In the genomic region with DNA sequence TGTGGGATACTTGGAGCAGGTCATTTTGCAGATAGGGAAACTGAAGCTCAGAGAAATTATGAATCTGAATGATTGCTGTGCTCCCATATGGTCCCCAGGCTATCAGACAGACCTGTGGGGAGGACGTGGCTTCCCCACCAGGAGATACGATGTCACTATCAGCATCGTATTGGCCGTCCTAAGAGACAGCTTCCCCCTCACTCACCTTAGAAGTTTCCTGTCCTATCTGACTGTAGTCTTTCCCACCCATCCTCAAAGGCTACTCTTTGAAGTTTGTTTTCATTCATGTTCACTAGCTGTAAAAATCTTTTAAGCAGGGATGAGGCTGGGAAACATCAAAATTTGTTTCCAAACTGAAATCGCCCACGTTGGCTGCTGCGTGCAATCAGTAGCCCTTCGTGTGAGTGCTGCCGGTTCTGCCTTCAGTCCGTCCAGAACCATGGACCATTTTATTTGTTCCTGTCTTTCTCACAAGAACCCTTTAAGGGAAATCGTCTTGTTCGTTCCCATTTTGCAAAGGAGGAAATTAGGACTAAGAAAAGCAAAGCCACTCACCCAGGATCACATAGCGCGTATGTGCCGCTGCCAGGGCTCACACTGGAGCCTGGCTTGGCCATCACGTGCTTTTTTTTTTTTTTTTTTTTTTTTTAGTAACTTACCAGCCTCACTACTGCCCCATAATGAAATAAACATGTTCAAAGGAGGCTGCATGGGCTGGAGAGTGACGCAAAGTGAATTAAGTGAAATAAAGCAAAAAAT, we compare ENCODE assay signal across 7 cellular contexts. TPM values are rescaled to one million over a fixed set of nuclear protein-coding genes. Genes with fewer than 3 reads are reported as not detected.
DNase-seq lines count a peak whose midpoint lies in the region; ATAC-seq, FAIRE-seq and TF ChIP-seq lines count a peak whose summit lies in the region.

No MANE protein-coding gene starts in this region.

- FAIRE-seq in H1 (lab: Jason Lieb, UNC) = no peak

- CTCF ChIA-PET in H1 (lab: Charles Lee; ENCODE audit: partially characterized antibody) = interaction anchor here (0.6 to 2.9 kb wide), 15 partner anchors 10 to 113 kb away, joined by 3 to 17 read pairs (median 4); partner anchors contain the start of gene ORAI1

- no peak for TF ChIP-seq CTCF in H1 (IDR thresholded peaks at IDR 0.05; ENCODE audit: control extremely low read depth in 1 of 3, insufficient read depth in 1 of 3, low read depth in 1 of 3, low read length in 3 of 3)

- peak overlapping the region; percentile 15 for H3K4ac ChIP-seq in H1 (replicated peaks; ENCODE audit: insufficient read length, low read depth, low read length)

- WGBS in H1 (ENCODE audit: extremely low coverage in 1 of 2, insufficient coverage in 1 of 2, insufficient read length in 1 of 2, insufficient replicate concordance in 2 of 2, low coverage in 1 of 2, low lambda C conversion rate in 2 of 2, missing lambda C conversion rate in 1 of 2), 2 experiments = 0% methylated on average over 16 of the region's 17 CpGs; no CpG with 5 or more reads in 1 of the 2 experiments

- H4K8ac ChIP-seq in H1 (ENCODE audit: extremely low read depth, insufficient read depth, low read length) = no peak overlapping the region

- peak overlapping the region; percentile 49 for H2BK120ac ChIP-seq in H1 (replicated peaks; ENCODE audit: low read depth, low read length)

- H3K4me2 ChIP-seq in H1 (ENCODE audit: insufficient read depth in 1 of 2, low read depth in 2 of 2, low read length in 2 of 2) = peak overlapping the region; percentile 93 to 100

- peaks cover 24% of the 10 kb centered on the region for H3K23me2 ChIP-seq in H1 (ENCODE audit: low read depth, low read length)

- no peak overlapping the region for H3K23ac ChIP-seq in H1 (ENCODE audit: insufficient read length)

- H4K91ac ChIP-seq in H1 (replicated peaks; ENCODE audit: insufficient read length, low read length) = peak overlapping the region; percentile 75

- H2AK5ac ChIP-seq in H1 (ENCODE audit: low read depth, low read length) = peak overlapping the region; percentile 57

- TF ChIP-seq RAD21 in H1 (IDR thresholded peaks at IDR 0.05 in 1 of 2, conservative IDR thresholded peaks at IDR 0.05 in 1 of 2; ENCODE audit: low read depth in 2 of 2, low read length in 2 of 2) = no peak

- peak in 1 of 2 experiments; percentile 45; a peak in 2 of 3 replicates for TF ChIP-seq POLR2A in H1 (IDR thresholded peaks at IDR 0.05; ENCODE audit: control extremely low read depth in 1 of 2, low read depth in 2 of 2, low read length in 2 of 2)

- peak overlapping the region; percentile 82 for H3K27ac ChIP-seq in H1 (ENCODE audit: low read depth, low read length)

- peak overlapping the region; percentile 46 for H4K5ac ChIP-seq in H1 (ENCODE audit: insufficient read length, low read depth, low read length)

- H4K20me1 ChIP-seq in H1 (replicated peaks in 1 of 2; ENCODE audit: control insufficient read depth in 1 of 2, insufficient read depth in 2 of 2, low read length in 2 of 2) = no peaks in the 10 kb centered on the region

- no peak for ATAC-seq in HG03280 (IDR thresholded peaks at IDR 0.05; ENCODE audit: unreplicated experiment)
- ATAC-seq in GM21529 (IDR thresholded peaks at IDR 0.05; ENCODE audit: unreplicated experiment) = no peak

- peak overlapping the region; percentile 58 for H2BK5ac ChIP-seq in H1 (ENCODE audit: low read depth, low read length)

- no peak for TF ChIP-seq EP300 in H1 (IDR thresholded peaks at IDR 0.05; ENCODE audit: borderline replicate concordance in 1 of 2, low read depth in 2 of 2, low read length in 2 of 2)

- H3K36me3 ChIP-seq in H1 (ENCODE audit: control insufficient read depth in 2 of 4, insufficient read depth in 4 of 4, low read length in 3 of 4) = no peaks in the 10 kb centered on the region; a peak in 1 of 8 replicates

- peak overlapping the region in 3 of 4 experiments; percentile 46 to 73 (median 72); a peak in 6 of 7 replicates for H3K9ac ChIP-seq in H1 (replicated peaks in 1 of 4; ENCODE audit: extremely low read depth in 1 of 4, low read depth in 3 of 4, low read length in 3 of 4)

- H3K27me3 ChIP-seq in H1 (replicated peaks in 1 of 4; ENCODE audit: control insufficient read depth in 3 of 4, extremely low read depth in 1 of 4, insufficient read depth in 3 of 4, low read length in 3 of 4) = no peaks in the 10 kb centered on the region

- 0 out of 2 replicates have a peak overlapping the region, but pooled peaks have one; percentile 36 for H2BK15ac ChIP-seq in H1 (ENCODE audit: low read length)

- POLR2A ChIA-PET in H1 (lab: Charles Lee; ENCODE audit: partially characterized antibody) = interaction anchor here (0.7 to 31.0 kb wide), 17 partner anchors 8 to 182 kb away, joined by 3 to 793 read pairs (median 6); partner anchors contain the start of genes ORAI1, RNF34 and TMEM120B

- H3K79me2 ChIP-seq in H1 (ENCODE audit: control insufficient read depth in 1 of 2, insufficient read depth in 2 of 2, low read length in 2 of 2) = peaks cover 0 to 62% of the 10 kb centered on the region in 2 experiments; a peak in 2 of 4 replicates

- peaks cover 2% of the 10 kb centered on the region; the same call in 1 of the 2 replicates for H3K79me1 ChIP-seq in H1 (ENCODE audit: low read depth, low read length)

- H3K4me1 ChIP-seq in H1 (replicated peaks in 1 of 4; ENCODE audit: control insufficient read depth in 3 of 4, insufficient read depth in 4 of 4, low read length in 3 of 4) = peaks cover 8 to 19% (median 10%) of the 10 kb centered on the region in 4 experiments; a peak in 6 of 7 replicates

- DNase-seq in H4 (ENCODE audit: low spot score) (peak; percentile 20), RPMI7951 (ENCODE audit: low read depth) (peak; percentile 46), H1 (ENCODE audit: low read depth in 1 of 2, low spot score in 2 of 2) (no peak), myocyte (ENCODE audit: low read depth) (peak; percentile 36)
- DNase-seq in activated effector memory CD4-positive, alpha-beta T cell treated with Interleukin-2 at 50 U/mL for 16 hours = no peak

- no peak overlapping the region for H2BK20ac ChIP-seq in H1 (ENCODE audit: low read length)

- H3K56ac ChIP-seq in H1 (replicated peaks; ENCODE audit: insufficient read length, low read depth, low read length) = peak overlapping the region; percentile 13

- peak overlapping the region; percentile 73 for H3K18ac ChIP-seq in H1 (ENCODE audit: extremely low read depth, low read length)

- H2BK12ac ChIP-seq in H1 (ENCODE audit: low read depth, low read length) = peak overlapping the region; percentile 45; the same call in 1 of the 2 replicates

- H3K4me3 ChIP-seq in H1 (ENCODE audit: extremely low read depth in 1 of 4, insufficient read depth in 2 of 4, low read depth in 3 of 4, low read length in 4 of 4) = peak overlapping the region; percentile 78 to 88 (median 84)

- H2AFZ ChIP-seq in H1 (ENCODE audit: low read length) = no peak overlapping the region

- H3K14ac ChIP-seq in H1 (ENCODE audit: insufficient read length) = no peak overlapping the region

- H3K9me3 ChIP-seq in H1 (ENCODE audit: insufficient read depth in 2 of 2, low read depth in 1 of 2, low read length in 1 of 2) = no peaks in the 10 kb centered on the region

TF ChIP-seq in H1, 55 proteins besides CTCF, POLR2A, EP300 and RAD21 (continues in another document):
- no peak for TF ChIP-seq CEBPB (IDR thresholded peaks at IDR 0.05; ENCODE audit: low read depth, low read length)
- no peak for TF ChIP-seq RBBP5 (IDR thresholded peaks at IDR 0.05; ENCODE audit: borderline replicate concordance, low read depth, low read length)
- no peak for TF ChIP-seq SIRT6 (IDR thresholded peaks at IDR 0.05; ENCODE audit: low read length)
- no peak for TF ChIP-seq CBX5 (IDR thresholded peaks at IDR 0.05; ENCODE audit: low read depth, low read length)
- TF ChIP-seq, protein P1, sequence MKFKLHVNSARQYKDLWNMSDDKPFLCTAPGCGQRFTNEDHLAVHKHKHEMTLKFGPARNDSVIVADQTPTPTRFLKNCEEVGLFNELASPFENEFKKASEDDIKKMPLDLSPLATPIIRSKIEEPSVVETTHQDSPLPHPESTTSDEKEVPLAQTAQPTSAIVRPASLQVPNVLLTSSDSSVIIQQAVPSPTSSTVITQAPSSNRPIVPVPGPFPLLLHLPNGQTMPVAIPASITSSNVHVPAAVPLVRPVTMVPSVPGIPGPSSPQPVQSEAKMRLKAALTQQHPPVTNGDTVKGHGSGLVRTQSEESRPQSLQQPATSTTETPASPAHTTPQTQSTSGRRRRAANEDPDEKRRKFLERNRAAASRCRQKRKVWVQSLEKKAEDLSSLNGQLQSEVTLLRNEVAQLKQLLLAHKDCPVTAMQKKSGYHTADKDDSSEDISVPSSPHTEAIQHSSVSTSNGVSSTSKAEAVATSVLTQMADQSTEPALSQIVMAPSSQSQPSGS (IDR thresholded peaks at IDR 0.05; ENCODE audit: low read length) = peak; percentile 40; the same call in 1 of the 2 replicates
- TF ChIP-seq NANOG (IDR thresholded peaks at IDR 0.05; ENCODE audit: insufficient read depth, low read depth, low read length, poor library complexity, severe bottlenecking) = no peak

RNA-seq across cellular contexts. Expression of gene KDM2B, which starts 1.0 kb away (rescaled TPM):
- 18.4 and 19.7 TPM in 2 replicates for total RNA-seq in H4 (2014; rRNA removed; shearing (Covaris generic))
- 11.5 and 20.1 TPM in 2 replicates for total RNA-seq in RPMI7951 (2014; rRNA removed; shearing (Covaris generic))
- 156 and 162 TPM in 2 replicates for total RNA-seq in H1 (2021; fragmentation: NEBNext Ultra II Directional; extraction: Animal tissue kit (Norgen Biotek cat#: 25700))
- 111 and 167 TPM in 2 replicates for polyA plus RNA-seq in H1 (2011; rRNA removed)
- polyA plus RNA-seq in H1 (2011; cell fraction: cytosol; rRNA removed) = 83.9 TPM
- polyA plus RNA-seq in H1 (2011; cell fraction: nucleus; rRNA removed) = 273 TPM
- 96.2 to 111 TPM (median 103 TPM) in 4 replicates for polyA plus RNA-seq in H1 (2012, experiment 1 of 2)
- 36.6 TPM for polyA plus RNA-seq in H1 (2012, experiment 2 of 2)
- 77.1 TPM for polyA plus RNA-seq in H1 (2013, experiment 1 of 2)
- polyA plus RNA-seq in H1 (2013, experiment 2 of 2) = 72.5 TPM
- polyA minus RNA-seq in H1 (2011; rRNA and poly(A)+ RNA removed) = 262 and 318 TPM in 2 replicates
- polyA minus RNA-seq in H1 (2011; cell fraction: cytosol; rRNA and poly(A)+ RNA removed) = 128 TPM
- 128 TPM for polyA minus RNA-seq in H1 (2011; cell fraction: nucleus; rRNA and poly(A)+ RNA removed)
- total RNA-seq in myocyte = 22.0 and 32.4 TPM in 2 replicates
- polyA plus RNA-seq in myocyte (2012) = 12.2 TPM

RNA-seq across cellular contexts. Expression of gene ORAI1, which starts 44.5 kb away (rescaled TPM):
- total RNA-seq in H4 (2014; rRNA removed; shearing (Covaris generic)) = 4.4 and 8.5 TPM in 2 replicates
- 13.6 and 14.5 TPM in 2 replicates for total RNA-seq in RPMI7951 (2014; rRNA removed; shearing (Covaris generic))
- total RNA-seq in H1 (2021; fragmentation: NEBNext Ultra II Directional; extraction: Animal tissue kit (Norgen Biotek cat#: 25700)) = 28.4 and 29.9 TPM in 2 replicates
- polyA plus RNA-seq in H1 (2011; rRNA removed) = 71.5 and 101 TPM in 2 replicates
- polyA plus RNA-seq in H1 (2011; cell fraction: cytosol; rRNA removed) = 41.8 TPM
- polyA plus RNA-seq in H1 (2011; cell fraction: nucleus; rRNA removed) = 39.3 TPM
- 16.2 to 31.6 TPM (median 27.3 TPM) in 4 replicates for polyA plus RNA-seq in H1 (2012, experiment 1 of 2)
- polyA plus RNA-seq in H1 (2012, experiment 2 of 2) = 24.8 TPM
- 27.2 TPM for polyA plus RNA-seq in H1 (2013, experiment 1 of 2)
- 31.4 TPM for polyA plus RNA-seq in H1 (2013, experiment 2 of 2)
- 21.6 and 29.6 TPM in 2 replicates for polyA minus RNA-seq in H1 (2011; rRNA and poly(A)+ RNA removed)
- 46.5 TPM for polyA minus RNA-seq in H1 (2011; cell fraction: cytosol; rRNA and poly(A)+ RNA removed)
- 26.7 TPM for polyA minus RNA-seq in H1 (2011; cell fraction: nucleus; rRNA and poly(A)+ RNA removed)
- 16.7 and 27.7 TPM in 2 replicates for total RNA-seq in myocyte
- polyA plus RNA-seq in myocyte (2012) = 13.9 TPM

Comparison
In these comparisons a context has a peak if more than half of its experiments do, and no peak if none do; other contexts are left out.
1. DNase-seq: peak in H4 (single experiment), RPMI7951 (single experiment) and myocyte (single experiment); none in H1 (0 of 2) and activated effector memory CD4-positive, alpha-beta T cell treated with Interleukin-2 at 50 U/mL for 16 hours (single experiment).